Comparison of ENCODE assay signal across 1 cellular context in genomic region chr7:108014200-108014599, GRCh38.
TF ChIP-seq lines count a peak whose summit lies in the region.

No MANE protein-coding gene starts in this region.

TF ChIP-seq in HepG2, 621 proteins besides CTCF, POLR2A, EP300 and RAD21 (continued from another document):
- TF ChIP-seq, protein P1, sequence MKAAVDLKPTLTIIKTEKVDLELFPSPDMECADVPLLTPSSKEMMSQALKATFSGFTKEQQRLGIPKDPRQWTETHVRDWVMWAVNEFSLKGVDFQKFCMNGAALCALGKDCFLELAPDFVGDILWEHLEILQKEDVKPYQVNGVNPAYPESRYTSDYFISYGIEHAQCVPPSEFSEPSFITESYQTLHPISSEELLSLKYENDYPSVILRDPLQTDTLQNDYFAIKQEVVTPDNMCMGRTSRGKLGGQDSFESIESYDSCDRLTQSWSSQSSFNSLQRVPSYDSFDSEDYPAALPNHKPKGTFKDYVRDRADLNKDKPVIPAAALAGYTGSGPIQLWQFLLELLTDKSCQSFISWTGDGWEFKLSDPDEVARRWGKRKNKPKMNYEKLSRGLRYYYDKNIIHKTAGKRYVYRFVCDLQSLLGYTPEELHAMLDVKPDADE (CRISPR knock-in tag; IDR thresholded peaks at IDR 0.05): no peak
- TF ChIP-seq U2AF1 (optimal IDR thresholded peaks at IDR 0.05; ENCODE audit: low read depth, low read length) (no peak), HMG20A (CRISPR knock-in tag; IDR thresholded peaks at IDR 0.05; ENCODE audit: borderline replicate concordance) (no peak), ZNF234 (CRISPR knock-in tag; conservative IDR thresholded peaks at IDR 0.05) (no peak), NPAS2 (CRISPR knock-in tag; IDR thresholded peaks at IDR 0.05; ENCODE audit: borderline replicate concordance) (no peak), ZNF17 (CRISPR knock-in tag; IDR thresholded peaks at IDR 0.05) (no peak), FOXK2 (IDR thresholded peaks at IDR 0.05) (no peak), ZFP1 (CRISPR knock-in tag; IDR thresholded peaks at IDR 0.05) (no peak)
TF ChIP-seq in HepG2: peak in this region for 0.
